ENCODE assay signal across 9 cellular contexts in the genomic region with DNA sequence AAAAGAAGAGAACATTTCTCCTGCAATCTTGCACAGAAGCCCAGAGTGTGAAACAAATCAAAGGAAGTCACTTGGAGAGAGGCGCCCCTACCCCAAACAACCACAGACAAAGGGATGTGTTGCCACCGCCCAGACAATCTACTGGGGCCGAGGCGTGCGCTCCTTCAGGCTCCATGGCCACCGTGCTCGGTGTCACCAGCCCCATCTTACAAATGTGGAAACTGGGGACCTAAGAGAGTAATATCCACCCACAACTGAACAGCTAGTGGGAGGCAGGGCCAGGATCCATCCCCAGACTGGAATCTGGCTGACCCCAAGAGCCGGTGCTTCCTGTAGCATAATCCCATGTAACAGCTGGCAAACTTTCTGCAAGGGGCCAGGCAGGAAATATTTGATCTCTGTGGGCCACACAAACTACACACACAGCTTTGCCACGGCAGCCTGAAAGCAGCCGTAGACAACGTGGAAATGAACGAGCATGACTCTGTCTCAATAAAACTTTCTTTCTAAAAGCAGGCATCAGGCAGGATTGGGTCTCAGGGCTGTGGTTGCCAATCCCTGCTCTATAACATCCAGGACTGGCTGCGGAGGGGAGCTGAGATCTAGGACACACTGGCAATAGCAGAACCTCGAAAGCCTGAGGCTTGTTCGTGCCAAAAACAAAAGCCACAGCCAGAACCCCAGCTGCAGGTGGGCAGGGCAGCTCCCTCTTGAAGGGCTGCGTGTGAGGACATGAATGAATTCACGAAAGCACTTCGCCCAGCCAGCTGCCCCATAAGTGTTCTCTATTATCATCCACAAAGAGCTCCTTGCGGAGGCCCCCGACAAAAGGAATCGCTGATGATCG. TPM values are rescaled to one million over a fixed set of nuclear protein-coding genes. Genes with fewer than 3 reads are reported as not detected.
DNase-seq lines count a peak whose midpoint lies in the region; ATAC-seq and TF ChIP-seq lines count a peak whose summit lies in the region.
"Had no signal": no experiment of that assay in that cellular context is flagged by ENCODE, and none has a peak within 500 bp of the region (broad histone marks: within the 10 kb centered on the region; RNA-seq: fewer than 3 reads in every experiment).

No MANE protein-coding gene starts in this region.

- peaks cover 0 to 4% of the 10 kb centered on the region in 2 donors for H3K27me3 ChIP-seq in left lung

- peaks cover 0 to 10% of the 10 kb centered on the region in 2 donors for H3K4me1 ChIP-seq in left lung

- ATAC-seq in GM21515 (IDR thresholded peaks at IDR 0.05; ENCODE audit: unreplicated experiment) (no peak), left lung (no peak)

- no peak overlapping the region for H3K4me3 ChIP-seq in left lung

- peak; percentile 72 for DNase-seq in COR-L47 (lab: John Stamatoyannopoulos, UW)
- peak; percentile 94 for DNase-seq in NCI-H1105 treated with DMSO at 0.1 percent for 48 hours (lab: John Stamatoyannopoulos, UW)
- peak; percentile 63 for DNase-seq in RPMI8226
- peak; percentile 24 for DNase-seq in iris pigment epithelial cell (ENCODE audit: low read depth)
- DNase-seq in AG20443 (ENCODE audit: low spot score), result no peak
- DNase-seq in left lung, result no peak
- DNase-seq in iPS-NIHi11 (ENCODE audit: low spot score), result no peak

- intact Hi-C loops in left lung (cut with DNase I), result no loop called here

- no peak for TF ChIP-seq CTCF in left lung (IDR thresholded peaks at IDR 0.05)

- no peak overlapping the region for H3K27ac ChIP-seq in left lung
- H3K27ac ChIP-seq: C4-2B had no signal

- peaks cover 0 to 6% of the 10 kb centered on the region in 2 donors for H3K9me3 ChIP-seq in left lung

- no peaks in the 10 kb centered on the region for H3K36me3 ChIP-seq in left lung

RNA-seq across cellular contexts. Expression of a gene that starts 26.6 kb away (rescaled TPM):
- total RNA-seq in left lung, result 1 to 10 TPM; 4.2 to 8.5 TPM

RNA-seq across cellular contexts. Expression of a gene that starts 35.5 kb away (rescaled TPM):
- total RNA-seq in left lung, result 1 to 10 TPM; 1.3 to 1.9 TPM

Comparison
In these comparisons a context has a peak if more than half of its experiments do, and no peak if none do; other contexts are left out.
1. DNase-seq: peak in COR-L47 (single experiment), NCI-H1105 treated with DMSO at 0.1 percent for 48 hours (single experiment), RPMI8226 (single experiment) and iris pigment epithelial cell (single experiment); none in AG20443 (single experiment), left lung (0 of 2) and iPS-NIHi11 (single experiment).